In the genomic region with DNA sequence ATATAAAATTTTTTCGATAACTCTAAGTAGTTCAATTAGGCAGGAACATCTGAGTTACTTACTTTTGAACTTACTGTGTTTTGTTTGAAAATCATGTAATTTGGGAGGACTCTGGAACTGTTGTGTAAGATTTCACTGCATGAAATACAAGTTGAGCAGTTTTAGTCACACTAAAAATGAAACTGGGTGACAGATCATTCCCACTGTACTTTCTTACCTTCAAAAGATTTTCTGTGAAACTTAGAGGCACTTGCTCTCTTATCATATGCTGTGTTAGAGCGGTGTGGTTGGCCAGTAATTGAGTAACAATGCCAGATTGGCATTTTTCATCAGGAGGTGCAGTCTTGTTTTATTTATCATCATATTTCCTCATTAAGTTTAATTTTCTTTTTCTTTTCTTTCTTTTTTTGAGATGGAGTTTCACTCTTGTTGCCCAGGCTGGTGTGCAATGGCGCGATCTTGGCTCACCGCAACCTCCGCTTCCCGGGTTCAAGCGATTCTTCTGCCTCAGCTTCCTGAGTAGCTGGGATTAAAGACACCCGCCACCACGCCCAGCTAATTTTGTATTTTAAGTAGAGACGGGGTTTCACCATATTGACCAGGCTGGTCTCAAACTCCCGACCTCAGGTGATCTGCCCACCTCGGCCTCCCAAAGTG, we compare ENCODE assay signal across 8 cellular contexts.
DNase-seq lines count a peak whose midpoint lies in the region; ATAC-seq and TF ChIP-seq lines count a peak whose summit lies in the region.
"Not testable (repeated sequence)": the region's sequence is repeated elsewhere in the genome, so short reads cannot be mapped to it uniquely, and the experiment has no call there.

No MANE protein-coding gene starts in this region.

- H3K4me3 ChIP-seq in MM.1S (ENCODE audit: low read length), result not testable (repeated sequence)

- H3K9me3 ChIP-seq in MM.1S (replicated peaks; ENCODE audit: insufficient read depth, low read length), result not testable (repeated sequence)

- ATAC-seq in GM18499 (IDR thresholded peaks at IDR 0.05; ENCODE audit: insufficient read depth, unreplicated experiment), result peak; percentile 76
- peak; percentile 59 for ATAC-seq in GM19372 (IDR thresholded peaks at IDR 0.05; ENCODE audit: low read depth, unreplicated experiment)
- ATAC-seq in HG02588 (IDR thresholded peaks at IDR 0.05; ENCODE audit: unreplicated experiment), result peak; percentile 67
- ATAC-seq in HG03108 (IDR thresholded peaks at IDR 0.05; ENCODE audit: unreplicated experiment), result peak; percentile 81
- peak; percentile 95 for ATAC-seq in activated CD8-positive, alpha-beta memory T cell treated with anti-CD3 and anti-CD28 coated beads, Interleukin-2, amount 10 ng/mL, durations not matched to agents 7 days and 5 days
- ATAC-seq in central memory CD8-positive, alpha-beta T cell (replicated peaks; ENCODE audit: extremely low read depth, poor library complexity, severe bottlenecking), result not testable (repeated sequence)

- peak overlapping the region; percentile 74 for H3K4me3 Mint-ChIP-seq in activated CD8-positive, alpha-beta memory T cell treated with anti-CD3 and anti-CD28 coated beads, Interleukin-2, amount 10 ng/mL, durations not matched to agents 7 days and 5 days
- H3K4me3 Mint-ChIP-seq in central memory CD8-positive, alpha-beta T cell, result peak overlapping the region; percentile 77

- H3K4me1 Mint-ChIP-seq in activated CD8-positive, alpha-beta memory T cell treated with anti-CD3 and anti-CD28 coated beads, Interleukin-2, amount 10 ng/mL, durations not matched to agents 7 days and 5 days, result peaks cover 28% of the 10 kb centered on the region
- H3K4me1 Mint-ChIP-seq in central memory CD8-positive, alpha-beta T cell, result peaks cover 13% of the 10 kb centered on the region

- not testable (repeated sequence) for H3K4me1 ChIP-seq in MM.1S (ENCODE audit: low read length)

- not testable (repeated sequence) for H3K79me2 ChIP-seq in MM.1S (ENCODE audit: low read length)

- not testable (repeated sequence) for H2AFZ ChIP-seq in MM.1S (ENCODE audit: low read length)

- not testable (repeated sequence) for H3K27ac ChIP-seq in MM.1S (ENCODE audit: low read length)

- not testable (repeated sequence) for H3F3A ChIP-seq in MM.1S (ENCODE audit: insufficient read depth, low read length)

- not testable (repeated sequence) for H3K27me3 Mint-ChIP-seq in activated CD8-positive, alpha-beta memory T cell treated with anti-CD3 and anti-CD28 coated beads, Interleukin-2, amount 10 ng/mL, durations not matched to agents 7 days and 5 days; central memory CD8-positive, alpha-beta T cell

- peak overlapping the region; percentile 87 for H3K27ac Mint-ChIP-seq in activated CD8-positive, alpha-beta memory T cell treated with anti-CD3 and anti-CD28 coated beads, Interleukin-2, amount 10 ng/mL, durations not matched to agents 7 days and 5 days
- H3K27ac Mint-ChIP-seq in central memory CD8-positive, alpha-beta T cell (ENCODE audit: low read depth), result peak overlapping the region; percentile 57

- H3K9ac ChIP-seq in MM.1S (ENCODE audit: low read length), result not testable (repeated sequence)

- not testable (repeated sequence) for H3K27me3 ChIP-seq in MM.1S (replicated peaks; ENCODE audit: insufficient read depth, low read length)

- peak; percentile 11 for DNase-seq in MM.1S
- peak; percentile 65 for DNase-seq in activated CD8-positive, alpha-beta memory T cell treated with anti-CD3 and anti-CD28 coated beads, Interleukin-2, amount 10 ng/mL, durations not matched to agents 7 days and 5 days
- DNase-seq in central memory CD8-positive, alpha-beta T cell (ENCODE audit: low spot score in 2 of 2), result not testable (repeated sequence)
- peak; percentile 15 for DNase-seq in stimulated activated naive CD4-positive, alpha-beta T cell treated with Interleukin-2 at 50 U/mL for 16 hours (lab: John Stamatoyannopoulos, UW)

- not testable (repeated sequence) for H3K4me2 ChIP-seq in MM.1S (ENCODE audit: low read depth, low read length)

- not testable (repeated sequence) for TF ChIP-seq CTCF in MM.1S (IDR thresholded peaks at IDR 0.05; ENCODE audit: low read length)

- H3K36me3 Mint-ChIP-seq in activated CD8-positive, alpha-beta memory T cell treated with anti-CD3 and anti-CD28 coated beads, Interleukin-2, amount 10 ng/mL, durations not matched to agents 7 days and 5 days, result peaks cover 14% of the 10 kb centered on the region
- H3K36me3 Mint-ChIP-seq in central memory CD8-positive, alpha-beta T cell (ENCODE audit: insufficient read depth), result not testable (repeated sequence)

- not testable (repeated sequence) for H3K9me2 ChIP-seq in MM.1S (replicated peaks; ENCODE audit: insufficient read depth, low read length)

- not testable (repeated sequence) for H3K36me3 ChIP-seq in MM.1S (replicated peaks; ENCODE audit: insufficient read depth, low read length)

- CTCF ChIA-PET in activated CD8-positive, alpha-beta memory T cell treated with anti-CD3 and anti-CD28 coated beads, Interleukin-2, amount 10 ng/mL, durations not matched to agents 7 days and 5 days (lab: Charles Lee), result interaction anchor here (1.6 to 1.8 kb wide), 2 partner anchors 12 to 17 kb away, joined by 4 read pairs; no protein-coding TSS in a partner anchor

- H3K9me3 Mint-ChIP-seq in activated CD8-positive, alpha-beta memory T cell treated with anti-CD3 and anti-CD28 coated beads, Interleukin-2, amount 10 ng/mL, durations not matched to agents 7 days and 5 days (ENCODE audit: low read depth); central memory CD8-positive, alpha-beta T cell: not testable (repeated sequence)

- not testable (repeated sequence) for H4K20me1 ChIP-seq in MM.1S (ENCODE audit: insufficient read depth, low read length)
